In genomic region chr16:8589293-8590160, GRCh38 we compare ENCODE assay signal across 17 cellular contexts. TPM values are rescaled to one million over a fixed set of nuclear protein-coding genes. Genes with fewer than 3 reads are reported as not detected.
DNase-seq lines count a peak whose midpoint lies in the region; ATAC-seq, FAIRE-seq and TF ChIP-seq lines count a peak whose summit lies in the region.
"Had no signal": no experiment of that assay in that cellular context is flagged by ENCODE, and none has a peak within 500 bp of the region (broad histone marks: within the 10 kb centered on the region; RNA-seq: fewer than 3 reads in every experiment).

No MANE protein-coding gene starts in this region.

- CTCF ChIA-PET in mammary epithelial cell (lab: Charles Lee; ENCODE audit: low non-redundant PET) (no interaction called here), HepG2 (lab: Yijun Ruan, JAX; ENCODE audit: low intra/inter-chr PET ratio, low total read pairs) (no interaction called here), HEK293T (lab: Yijun Ruan, JAX) (interaction anchor here (0.8 kb wide), 1 partner anchor 188 kb away, joined by 3 read pairs; no protein-coding TSS in a partner anchor)

- TF ChIP-seq EP300 in HepG2 (IDR thresholded peaks at IDR 0.05; ENCODE audit: low read depth in 2 of 2, low read length in 2 of 2) (no peak), HepG2 (CRISPR knock-in tag; IDR thresholded peaks at IDR 0.05; ENCODE audit: borderline replicate concordance) (no peak), tibial nerve (IDR thresholded peaks at IDR 0.05) (no peak)

- H3K9me3 ChIP-seq in mammary epithelial cell (replicated peaks; ENCODE audit: insufficient read depth, low read length): no peaks in the 10 kb centered on the region
- H3K9me3 ChIP-seq in HepG2 (ENCODE audit: low read length): no peaks in the 10 kb centered on the region
- no peaks in the 10 kb centered on the region for H3K9me3 ChIP-seq in tibial nerve
- H3K9me3 ChIP-seq: adrenal gland had no signal

- H4K20me1 ChIP-seq in mammary epithelial cell (ENCODE audit: insufficient read depth, low read length) (no peaks in the 10 kb centered on the region), HepG2 (ENCODE audit: insufficient read depth, low read length) (no peaks in the 10 kb centered on the region)

- H3K4me1 Mint-ChIP-seq in activated naive CD8-positive, alpha-beta T cell (ENCODE audit: low read depth): peaks cover 6% of the 10 kb centered on the region
- peaks cover 3% of the 10 kb centered on the region for H3K4me1 Mint-ChIP-seq in activated naive CD8-positive, alpha-beta T cell treated with anti-CD3 and anti-CD28 coated beads for 36 hours

- POLR2A ChIA-PET in HepG2 (lab: Yijun Ruan, JAX): interaction anchor here (1.0 kb wide), 1 partner anchor 10 kb away, joined by 3 read pairs; no protein-coding TSS in a partner anchor
- POLR2A ChIA-PET in HEK293T (lab: Yijun Ruan, JAX): no interaction called here

- H3K9ac ChIP-seq in mammary epithelial cell (ENCODE audit: insufficient read depth, low read length): no peak overlapping the region
- H3K9ac ChIP-seq in HepG2 (ENCODE audit: insufficient read depth, low read depth, low read length): no peak overlapping the region

- WGBS in mammary epithelial cell (ENCODE audit: low coverage, missing lambda C conversion rate): 10% methylated on average over 2 of the region's 68 CpGs
- WGBS in HepG2 (ENCODE audit: low lambda C conversion rate): 15% methylated on average over 43 of the region's 68 CpGs
- 3% methylated on average over 54 to 60 of the region's 68 CpGs for WGBS in tibial nerve, 2 donors

- H3K27me3 ChIP-seq in mammary epithelial cell (ENCODE audit: insufficient read depth, low read length): peaks cover 25% of the 10 kb centered on the region
- H3K27me3 ChIP-seq in HepG2 (ENCODE audit: control insufficient read depth in 1 of 2, insufficient read depth in 2 of 2, low read length in 2 of 2): peaks cover 13 to 55% of the 10 kb centered on the region in 2 experiments; a peak in 4 of 5 replicates
- H3K27me3 ChIP-seq in tibial nerve: peaks cover 0 to 55% of the 10 kb centered on the region in 2 donors

- H3K27ac Mint-ChIP-seq in activated naive CD8-positive, alpha-beta T cell: no peak overlapping the region
- no peak overlapping the region for H3K27ac Mint-ChIP-seq in activated naive CD8-positive, alpha-beta T cell treated with anti-CD3 and anti-CD28 coated beads for 36 hours

- no peaks in the 10 kb centered on the region for H3K4me1 ChIP-seq in mammary epithelial cell (ENCODE audit: insufficient read depth, low read length)
- peaks cover 25% of the 10 kb centered on the region for H3K4me1 ChIP-seq in HepG2 (ENCODE audit: insufficient read depth, low read length)
- H3K4me1 ChIP-seq in tibial nerve: peaks cover 0 to 22% (median 8%) of the 10 kb centered on the region in 4 donors

- TF ChIP-seq POLR2A in HepG2 (IDR thresholded peaks at IDR 0.05; ENCODE audit: insufficient read depth in 1 of 2, low read depth in 2 of 2, low read length in 2 of 2) (no peak), tibial nerve (IDR thresholded peaks at IDR 0.05) (no peak)

- no peak for DNase-seq in activated naive CD8-positive, alpha-beta T cell treated with anti-CD3 and anti-CD28 coated beads for 36 hours
- DNase-seq in mammary epithelial cell: no peak
- DNase-seq in HepG2 (ENCODE audit: low spot score): no peak
- DNase-seq in tibial nerve (ENCODE audit: low spot score in 2 of 2): no peak
- no peak for DNase-seq in SW480 (ENCODE audit: low spot score)
- no peak for DNase-seq in HEK293T (ENCODE audit: extremely low spot score)
- DNase-seq: adrenal gland; NCI-H1417; NK-92 treated with Interleukin-12 subunit alpha and Interleukin-12 subunit beta, amount 100 ng/mL, for 24 hours had no signal

- dilution Hi-C loops in mammary epithelial cell (cut with HindIII; ENCODE audit: low sequenced_read_pairs): no loop called here

- no peak overlapping the region for H2AFZ ChIP-seq in mammary epithelial cell (ENCODE audit: low read depth, low read length)
- H2AFZ ChIP-seq in HepG2 (ENCODE audit: low read length): no peak overlapping the region

- no peaks in the 10 kb centered on the region for H3K36me3 Mint-ChIP-seq in activated naive CD8-positive, alpha-beta T cell
- no peaks in the 10 kb centered on the region for H3K36me3 Mint-ChIP-seq in activated naive CD8-positive, alpha-beta T cell treated with anti-CD3 and anti-CD28 coated beads for 36 hours

- in situ Hi-C loops in mammary epithelial cell (cut with MboI; ENCODE audit: low sequenced_read_pairs in 2 of 2) (no loop called here), HepG2 (cut with HindIII; ENCODE audit: extremely low pct_ligation_motif_present, low pct_unique_long_range_greater_than_20kb) (no loop called here)

- H3K4me3 Mint-ChIP-seq in activated naive CD8-positive, alpha-beta T cell: peak overlapping the region; percentile 63
- no peak overlapping the region for H3K4me3 Mint-ChIP-seq in activated naive CD8-positive, alpha-beta T cell treated with anti-CD3 and anti-CD28 coated beads for 36 hours

- TF ChIP-seq CTCF in mammary epithelial cell (conservative IDR thresholded peaks at IDR 0.05 in 1 of 2, IDR thresholded peaks at IDR 0.05 in 1 of 2; ENCODE audit: extremely low read depth in 1 of 2, insufficient read depth in 1 of 2, low read depth in 1 of 2, low read length in 2 of 2): no peak
- no peak for TF ChIP-seq CTCF in HepG2 (CRISPR knock-in tag; IDR thresholded peaks at IDR 0.05)
- TF ChIP-seq CTCF in tibial nerve (IDR thresholded peaks at IDR 0.05): no peak

- H3K27ac ChIP-seq in mammary epithelial cell (ENCODE audit: insufficient read depth, low read depth, low read length) (no peak overlapping the region), HepG2 (ENCODE audit: extremely low read length, insufficient read depth, low read length) (no peak overlapping the region), tibial nerve (no peak overlapping the region)
- H3K27ac ChIP-seq: adrenal gland, SK-N-MC had no signal

- H3K9me3 Mint-ChIP-seq in activated naive CD8-positive, alpha-beta T cell (ENCODE audit: low read depth): no peaks in the 10 kb centered on the region
- no peaks in the 10 kb centered on the region for H3K9me3 Mint-ChIP-seq in activated naive CD8-positive, alpha-beta T cell treated with anti-CD3 and anti-CD28 coated beads for 36 hours

- no peak for FAIRE-seq in HepG2 (lab: Jason Lieb, UNC)
- FAIRE-seq: endometrium had no signal

- H3K36me3 ChIP-seq in mammary epithelial cell (ENCODE audit: insufficient read depth, low read length) (no peaks in the 10 kb centered on the region), HepG2 (replicated peaks in 1 of 2; ENCODE audit: control insufficient read depth in 1 of 2, insufficient read depth in 2 of 2, low read length in 2 of 2) (no peaks in the 10 kb centered on the region), tibial nerve (no peaks in the 10 kb centered on the region)
- H3K36me3 ChIP-seq: adrenal gland had no signal

- H3K4me2 ChIP-seq in mammary epithelial cell (ENCODE audit: insufficient read depth, low read depth, low read length) (peak overlapping the region; percentile 42), HepG2 (ENCODE audit: low read depth, low read length) (peak overlapping the region; percentile 60)

- H3K4me3 ChIP-seq in mammary epithelial cell (replicated peaks in 1 of 3; ENCODE audit: insufficient read depth in 1 of 3, low read depth in 2 of 3, low read length in 3 of 3) (peak overlapping the region in 1 of 3 experiments; percentile 2), HepG2 (replicated peaks in 1 of 3; ENCODE audit: insufficient read depth in 1 of 3, low read depth in 2 of 3, low read length in 3 of 3) (peak overlapping the region; percentile 15 to 62 (median 16); a peak in 3 of 6 replicates), tibial nerve (peak overlapping the region in 3 of 4 donors; percentile 1 to 22 (median 6))
- H3K4me3 ChIP-seq: SK-N-MC had no signal

- BruUV-seq in mammary epithelial cell (replicated peaks; lab: Mats Ljungman, UMichigan): no TSS peak
- no TSS peak for BruUV-seq in HepG2 (replicated peaks; lab: Mats Ljungman, UMichigan)

- ATAC-seq in HepG2 (peak; percentile 94), HG03135 (IDR thresholded peaks at IDR 0.05; ENCODE audit: unreplicated experiment) (no peak)

- H3K79me2 ChIP-seq in mammary epithelial cell (ENCODE audit: insufficient read depth, low read length) (no peaks in the 10 kb centered on the region), HepG2 (ENCODE audit: insufficient read depth, low read length) (no peaks in the 10 kb centered on the region)

- peaks cover 25% of the 10 kb centered on the region for H3K27me3 Mint-ChIP-seq in activated naive CD8-positive, alpha-beta T cell
- peaks cover 41% of the 10 kb centered on the region for H3K27me3 Mint-ChIP-seq in activated naive CD8-positive, alpha-beta T cell treated with anti-CD3 and anti-CD28 coated beads for 36 hours

- intact Hi-C loops in mammary epithelial cell (cut with micrococcal nuclease): no loop called here
- intact Hi-C loops in HepG2 (cut with micrococcal nuclease; ENCODE audit: unreplicated experiment): no loop called here

- TF ChIP-seq RAD21 in HepG2 (CRISPR knock-in tag; IDR thresholded peaks at IDR 0.05): no peak

RNA-seq across cellular contexts. Expression of gene TMEM114, which starts 0.8 kb away (rescaled TPM):
- total RNA-seq in activated naive CD8-positive, alpha-beta T cell treated with anti-CD3 and anti-CD28 coated beads for 36 hours: not detected
- not detected for total RNA-seq in mammary epithelial cell
- polyA plus RNA-seq in mammary epithelial cell: not detected
- polyA minus RNA-seq in mammary epithelial cell: not detected
- total RNA-seq in HepG2 (2016; rRNA removed; fragmentation: Illumina TruSeq; extraction: Trizol): not detected in 2 replicates
- total RNA-seq in HepG2 (2016; cell fraction: cytosol; rRNA removed; fragmentation: Illumina TruSeq; extraction: Trizol; ENCODE audit: low read depth): not detected in 2 replicates
- not detected in 2 replicates for total RNA-seq in HepG2 (2016; cell fraction: insoluble cytoplasmic fraction; rRNA removed; fragmentation: Illumina TruSeq; extraction: Trizol)
- total RNA-seq in HepG2 (2016; cell fraction: membrane; rRNA removed; fragmentation: Illumina TruSeq; extraction: Trizol): not detected in 2 replicates
- total RNA-seq in HepG2 (2016; cell fraction: nucleus; rRNA removed; fragmentation: Illumina TruSeq; extraction: Trizol): not detected in 2 replicates
- not detected in 2 replicates for polyA plus RNA-seq in HepG2 (2011; rRNA removed)
- not detected in 2 replicates for polyA plus RNA-seq in HepG2 (2011; cell fraction: cytosol; rRNA removed)
- not detected in 2 replicates for polyA plus RNA-seq in HepG2 (2011; cell fraction: nucleus; rRNA removed)
- polyA plus RNA-seq in HepG2 (2012): not detected in 2 replicates
- not detected in 2 replicates for polyA plus RNA-seq in HepG2 (2016; cell fraction: cytosol; fragmentation: Illumina TruSeq; extraction: Trizol; ENCODE audit: low read depth)
- not detected in 2 replicates for polyA plus RNA-seq in HepG2 (2016; cell fraction: insoluble cytoplasmic fraction; fragmentation: Illumina TruSeq; extraction: Trizol; ENCODE audit: low read depth)
- polyA plus RNA-seq in HepG2 (2016; cell fraction: membrane; fragmentation: Illumina TruSeq; extraction: Trizol; ENCODE audit: low read depth): not detected in 2 replicates
- not detected in 2 replicates for polyA plus RNA-seq in HepG2 (2016; cell fraction: nucleus; fragmentation: Illumina TruSeq; extraction: Trizol; ENCODE audit: insufficient read depth, low read depth)
- not detected in 2 replicates for polyA minus RNA-seq in HepG2 (2011; rRNA and poly(A)+ RNA removed; ENCODE audit: low replicate concordance)
- not detected in 2 replicates for polyA minus RNA-seq in HepG2 (2011; cell fraction: cytosol; rRNA and poly(A)+ RNA removed)
- polyA minus RNA-seq in HepG2 (2011; cell fraction: nucleus; rRNA and poly(A)+ RNA removed): not detected in 2 replicates
- total RNA-seq in tibial nerve: not detected
- total RNA-seq: adrenal gland, HT-29, skeletal muscle tissue, ureter had no signal
- polyA plus RNA-seq: AG04450 had no signal

RNA-seq across cellular contexts. Expression of gene METTL22, which starts 32.0 kb away (rescaled TPM):
- total RNA-seq in activated naive CD8-positive, alpha-beta T cell treated with anti-CD3 and anti-CD28 coated beads for 36 hours: 10 to 100 TPM; 25.0 to 26.8 TPM
- 10 to 100 TPM; 35.2 to 40.9 TPM for total RNA-seq in mammary epithelial cell
- polyA plus RNA-seq in mammary epithelial cell: 21.2 TPM
- 19.6 TPM for polyA minus RNA-seq in mammary epithelial cell
- total RNA-seq in HepG2 (2016; rRNA removed; fragmentation: Illumina TruSeq; extraction: Trizol): 23.3 and 36.2 TPM in 2 replicates
- total RNA-seq in HepG2 (2016; cell fraction: cytosol; rRNA removed; fragmentation: Illumina TruSeq; extraction: Trizol; ENCODE audit: low read depth): 48.3 and 64.6 TPM in 2 replicates
- 19.9 and 37.6 TPM in 2 replicates for total RNA-seq in HepG2 (2016; cell fraction: insoluble cytoplasmic fraction; rRNA removed; fragmentation: Illumina TruSeq; extraction: Trizol)
- 53.5 and 59.9 TPM in 2 replicates for total RNA-seq in HepG2 (2016; cell fraction: membrane; rRNA removed; fragmentation: Illumina TruSeq; extraction: Trizol)
- total RNA-seq in HepG2 (2016; cell fraction: nucleus; rRNA removed; fragmentation: Illumina TruSeq; extraction: Trizol): 55.5 and 57.5 TPM in 2 replicates
- polyA plus RNA-seq in HepG2 (2011; rRNA removed): 94.8 and 117 TPM in 2 replicates
- polyA plus RNA-seq in HepG2 (2011; cell fraction: cytosol; rRNA removed): 72.4 and 79.6 TPM in 2 replicates
- 323 and 325 TPM in 2 replicates for polyA plus RNA-seq in HepG2 (2011; cell fraction: nucleus; rRNA removed)
- polyA plus RNA-seq in HepG2 (2012): 36.8 and 41.4 TPM in 2 replicates
- polyA plus RNA-seq in HepG2 (2016; cell fraction: cytosol; fragmentation: Illumina TruSeq; extraction: Trizol; ENCODE audit: low read depth): 50.0 and 66.7 TPM in 2 replicates
- polyA plus RNA-seq in HepG2 (2016; cell fraction: insoluble cytoplasmic fraction; fragmentation: Illumina TruSeq; extraction: Trizol; ENCODE audit: low read depth): 23.8 and 27.8 TPM in 2 replicates
- polyA plus RNA-seq in HepG2 (2016; cell fraction: membrane; fragmentation: Illumina TruSeq; extraction: Trizol; ENCODE audit: low read depth): 50.2 and 62.5 TPM in 2 replicates
- polyA plus RNA-seq in HepG2 (2016; cell fraction: nucleus; fragmentation: Illumina TruSeq; extraction: Trizol; ENCODE audit: insufficient read depth, low read depth): 84.6 and 91.3 TPM in 2 replicates
- polyA minus RNA-seq in HepG2 (2011; rRNA and poly(A)+ RNA removed; ENCODE audit: low replicate concordance): 102 and 146 TPM in 2 replicates
- 28.3 and 29.5 TPM in 2 replicates for polyA minus RNA-seq in HepG2 (2011; cell fraction: cytosol; rRNA and poly(A)+ RNA removed)
- 139 and 160 TPM in 2 replicates for polyA minus RNA-seq in HepG2 (2011; cell fraction: nucleus; rRNA and poly(A)+ RNA removed)
- 10 to 100 TPM; 34.3 to 69.5 (median 46.6) TPM for total RNA-seq in tibial nerve
